ENCODE assay signal across 1 cellular context in genomic region chr5:6328173-6328572, GRCh38.
TF ChIP-seq lines count a peak whose summit lies in the region.

No MANE protein-coding gene starts in this region.

TF ChIP-seq in H1, 55 proteins besides CTCF, POLR2A, EP300 and RAD21:
- TF ChIP-seq SIRT6 (IDR thresholded peaks at IDR 0.05; ENCODE audit: low read length) (no peak), SIN3A (conservative IDR thresholded peaks at IDR 0.05 in 1 of 2, IDR thresholded peaks at IDR 0.05 in 1 of 2; ENCODE audit: low read depth in 1 of 2, low read length in 2 of 2) (peak; percentile 90; a peak in 3 of 4 replicates), TCF12 (IDR thresholded peaks at IDR 0.05; ENCODE audit: low read depth, low read length) (0 out of 2 replicates have a peak, but pooled peaks have one; percentile 49), TEAD4 (IDR thresholded peaks at IDR 0.05; ENCODE audit: low read depth, low read length) (peak; percentile 99)
TF ChIP-seq in H1: peak in this region for 3.
